1 cellular context compared by ENCODE assay signal in the genomic region with DNA sequence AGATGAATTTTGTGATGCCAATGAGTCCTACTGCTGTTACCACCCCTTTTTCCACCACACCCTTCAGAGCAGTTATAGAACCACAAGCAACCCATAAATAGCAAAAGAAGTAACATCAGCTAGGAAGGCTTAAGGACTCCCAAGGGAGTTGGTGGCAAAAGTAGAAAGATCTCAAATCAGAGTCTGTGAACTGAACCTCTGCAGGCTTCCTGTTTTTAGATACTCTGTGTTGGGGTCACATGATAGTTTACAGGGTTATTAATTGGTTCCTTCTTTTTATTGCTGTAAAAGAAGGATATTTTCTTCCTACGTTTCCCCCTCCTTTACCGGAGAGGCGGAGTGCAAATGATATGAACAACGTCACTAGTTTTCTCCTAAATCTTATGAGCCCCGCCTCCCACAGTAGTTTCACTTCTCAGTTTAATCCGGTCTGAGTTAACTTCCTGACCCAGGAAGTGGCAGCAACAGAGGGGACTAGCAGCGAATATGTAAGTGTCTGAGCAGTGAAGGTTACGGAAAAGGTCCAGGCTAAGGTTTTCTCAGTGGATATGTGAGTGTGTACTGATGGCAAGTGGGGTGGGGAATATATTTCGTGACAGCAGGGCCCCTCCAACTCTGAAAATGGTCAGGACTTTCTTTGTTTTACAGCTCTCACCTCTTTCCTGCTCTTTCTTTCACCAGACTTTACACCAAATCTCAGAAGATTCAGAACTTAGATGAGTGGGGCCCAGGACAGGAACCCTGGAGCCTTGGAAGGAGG.
TF ChIP-seq lines count a peak whose summit lies in the region.

TRIM38 (plus strand) TSS at position 435 of the 760 bp plus-strand sequence. CDS start 3,721 bp downstream, outside the sequence.

TF ChIP-seq in GM12878, 131 proteins besides CTCF, POLR2A, EP300 and RAD21 (continued from another document and continues in another):
- TF ChIP-seq ZBTB11 (CRISPR knock-in tag; IDR thresholded peaks at IDR 0.05) (no peak), MXI1 (IDR thresholded peaks at IDR 0.05; ENCODE audit: low read depth, low read length) (no peak; the same call in 1 of the 2 replicates), KDM1A (IDR thresholded peaks at IDR 0.05; ENCODE audit: borderline replicate concordance) (no peak), TAF1 (IDR thresholded peaks at IDR 0.05; ENCODE audit: borderline replicate concordance, low read depth, low read length) (peak; percentile 95), CHD2 (IDR thresholded peaks at IDR 0.05; ENCODE audit: borderline replicate concordance, low read depth, low read length) (no peak), ZNF274 (IDR thresholded peaks at IDR 0.05; ENCODE audit: insufficient read depth, insufficient read length) (no peak), CEBPB (IDR thresholded peaks at IDR 0.05; ENCODE audit: borderline replicate concordance in 1 of 2, low read depth in 2 of 2, low read length in 2 of 2) (no peak), CREB1 (IDR thresholded peaks at IDR 0.05; ENCODE audit: low read depth) (peak; percentile 66), ATF7 (IDR thresholded peaks at IDR 0.05; ENCODE audit: low read depth) (peak; percentile 88), SPI1 (IDR thresholded peaks at IDR 0.05; ENCODE audit: borderline replicate concordance, insufficient read depth, low read depth, low read length) (peak; percentile 93), RUNX3 (IDR thresholded peaks at IDR 0.05; ENCODE audit: low read length) (peak; percentile 86), CHD1 (IDR thresholded peaks at IDR 0.05; ENCODE audit: low read depth, low read length) (0 out of 2 replicates have a peak, but pooled peaks have one; percentile 48), TARDBP (IDR thresholded peaks at IDR 0.05; ENCODE audit: borderline replicate concordance) (no peak), HCFC1 (IDR thresholded peaks at IDR 0.05; ENCODE audit: low read length) (no peak), SKIL (IDR thresholded peaks at IDR 0.05; ENCODE audit: low read depth, poor library complexity, severe bottlenecking) (peak; percentile 70), SIX5 (IDR thresholded peaks at IDR 0.05; ENCODE audit: low read depth, low read length, severe bottlenecking) (no peak), HDAC2 (IDR thresholded peaks at IDR 0.05) (no peak), ZSCAN29 (IDR thresholded peaks at IDR 0.05) (no peak), TCF7 (IDR thresholded peaks at IDR 0.05; ENCODE audit: borderline replicate concordance) (no peak), SRF (IDR thresholded peaks at IDR 0.05; ENCODE audit: low read depth in 2 of 2, low read length in 2 of 2) (no peak), RELA (IDR thresholded peaks at IDR 0.05; ENCODE audit: borderline replicate concordance, partially characterized antibody) (no peak), NR2F1 (conservative IDR thresholded peaks at IDR 0.05) (peak; percentile 79), LARP7 (IDR thresholded peaks at IDR 0.05) (no peak), DPF2 (IDR thresholded peaks at IDR 0.05) (peak; percentile 72), PKNOX1 (IDR thresholded peaks at IDR 0.05) (no peak), USF2 (IDR thresholded peaks at IDR 0.05; ENCODE audit: borderline replicate concordance, low read depth, low read length) (no peak; the same call in 1 of the 2 replicates), POLR2AphosphoS5 (IDR thresholded peaks at IDR 0.05; ENCODE audit: low read length) (peak; percentile 99), IRF4 (IDR thresholded peaks at IDR 0.05; ENCODE audit: low read depth, low read length) (peak; percentile 70; the same call in 1 of the 2 replicates), GATAD2B (conservative IDR thresholded peaks at IDR 0.05; ENCODE audit: low read depth) (no peak; the same call in none of the 2 replicates), TBL1XR1 (IDR thresholded peaks at IDR 0.05; ENCODE audit: low read depth, low read length) (0 out of 2 replicates have a peak, but pooled peaks have one; percentile 46), ZNF217 (IDR thresholded peaks at IDR 0.05) (0 out of 2 replicates have a peak, but pooled peaks have one; percentile 12), CBX3 (IDR thresholded peaks at IDR 0.05; ENCODE audit: borderline replicate concordance, low read depth) (no peak), SMAD5 (IDR thresholded peaks at IDR 0.05; ENCODE audit: low read depth) (peak; percentile 92), ZBED1 (IDR thresholded peaks at IDR 0.05; ENCODE audit: borderline replicate concordance) (peak; percentile 81; the same call in 1 of the 2 replicates), ZNF384 (IDR thresholded peaks at IDR 0.05; ENCODE audit: borderline replicate concordance, low read depth, low read length) (no peak), ZNF622 (IDR thresholded peaks at IDR 0.05) (no peak), MYC (IDR thresholded peaks at IDR 0.05; ENCODE audit: insufficient read depth, insufficient read length, insufficient replicate concordance, low read length, severe bottlenecking) (no peak), BMI1 (IDR thresholded peaks at IDR 0.05; ENCODE audit: borderline replicate concordance) (no peak), ATF2 (IDR thresholded peaks at IDR 0.05; ENCODE audit: low read length) (peak; percentile 71), ZNF24 (IDR thresholded peaks at IDR 0.05) (no peak), YY1 (IDR thresholded peaks at IDR 0.05; ENCODE audit: low read depth, low read length) (peak; percentile 56; the same call in 1 of the 2 replicates), FOS (IDR thresholded peaks at IDR 0.05; ENCODE audit: borderline replicate concordance, extremely low read depth, insufficient read length) (no peak), NBN (IDR thresholded peaks at IDR 0.05) (peak; percentile 84)
- TF ChIP-seq, protein P1, sequence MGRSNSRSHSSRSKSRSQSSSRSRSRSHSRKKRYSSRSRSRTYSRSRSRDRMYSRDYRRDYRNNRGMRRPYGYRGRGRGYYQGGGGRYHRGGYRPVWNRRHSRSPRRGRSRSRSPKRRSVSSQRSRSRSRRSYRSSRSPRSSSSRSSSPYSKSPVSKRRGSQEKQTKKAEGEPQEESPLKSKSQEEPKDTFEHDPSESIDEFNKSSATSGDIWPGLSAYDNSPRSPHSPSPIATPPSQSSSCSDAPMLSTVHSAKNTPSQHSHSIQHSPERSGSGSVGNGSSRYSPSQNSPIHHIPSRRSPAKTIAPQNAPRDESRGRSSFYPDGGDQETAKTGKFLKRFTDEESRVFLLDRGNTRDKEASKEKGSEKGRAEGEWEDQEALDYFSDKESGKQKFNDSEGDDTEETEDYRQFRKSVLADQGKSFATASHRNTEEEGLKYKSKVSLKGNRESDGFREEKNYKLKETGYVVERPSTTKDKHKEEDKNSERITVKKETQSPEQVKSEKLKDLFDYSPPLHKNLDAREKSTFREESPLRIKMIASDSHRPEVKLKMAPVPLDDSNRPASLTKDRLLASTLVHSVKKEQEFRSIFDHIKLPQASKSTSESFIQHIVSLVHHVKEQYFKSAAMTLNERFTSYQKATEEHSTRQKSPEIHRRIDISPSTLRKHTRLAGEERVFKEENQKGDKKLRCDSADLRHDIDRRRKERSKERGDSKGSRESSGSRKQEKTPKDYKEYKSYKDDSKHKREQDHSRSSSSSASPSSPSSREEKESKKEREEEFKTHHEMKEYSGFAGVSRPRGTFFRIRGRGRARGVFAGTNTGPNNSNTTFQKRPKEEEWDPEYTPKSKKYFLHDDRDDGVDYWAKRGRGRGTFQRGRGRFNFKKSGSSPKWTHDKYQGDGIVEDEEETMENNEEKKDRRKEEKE (IDR thresholded peaks at IDR 0.05): no peak
- TF ChIP-seq, protein P2, sequence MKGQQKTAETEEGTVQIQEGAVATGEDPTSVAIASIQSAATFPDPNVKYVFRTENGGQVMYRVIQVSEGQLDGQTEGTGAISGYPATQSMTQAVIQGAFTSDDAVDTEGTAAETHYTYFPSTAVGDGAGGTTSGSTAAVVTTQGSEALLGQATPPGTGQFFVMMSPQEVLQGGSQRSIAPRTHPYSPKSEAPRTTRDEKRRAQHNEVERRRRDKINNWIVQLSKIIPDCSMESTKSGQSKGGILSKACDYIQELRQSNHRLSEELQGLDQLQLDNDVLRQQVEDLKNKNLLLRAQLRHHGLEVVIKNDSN (IDR thresholded peaks at IDR 0.05; ENCODE audit: borderline replicate concordance, extremely low read length, insufficient read depth, low read depth, low read length): no peak
- TF ChIP-seq, protein P3, sequence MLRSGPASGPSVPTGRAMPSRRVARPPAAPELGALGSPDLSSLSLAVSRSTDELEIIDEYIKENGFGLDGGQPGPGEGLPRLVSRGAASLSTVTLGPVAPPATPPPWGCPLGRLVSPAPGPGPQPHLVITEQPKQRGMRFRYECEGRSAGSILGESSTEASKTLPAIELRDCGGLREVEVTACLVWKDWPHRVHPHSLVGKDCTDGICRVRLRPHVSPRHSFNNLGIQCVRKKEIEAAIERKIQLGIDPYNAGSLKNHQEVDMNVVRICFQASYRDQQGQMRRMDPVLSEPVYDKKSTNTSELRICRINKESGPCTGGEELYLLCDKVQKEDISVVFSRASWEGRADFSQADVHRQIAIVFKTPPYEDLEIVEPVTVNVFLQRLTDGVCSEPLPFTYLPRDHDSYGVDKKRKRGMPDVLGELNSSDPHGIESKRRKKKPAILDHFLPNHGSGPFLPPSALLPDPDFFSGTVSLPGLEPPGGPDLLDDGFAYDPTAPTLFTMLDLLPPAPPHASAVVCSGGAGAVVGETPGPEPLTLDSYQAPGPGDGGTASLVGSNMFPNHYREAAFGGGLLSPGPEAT (IDR thresholded peaks at IDR 0.05; ENCODE audit: low read depth): peak; percentile 82
- TF ChIP-seq, protein P4, sequence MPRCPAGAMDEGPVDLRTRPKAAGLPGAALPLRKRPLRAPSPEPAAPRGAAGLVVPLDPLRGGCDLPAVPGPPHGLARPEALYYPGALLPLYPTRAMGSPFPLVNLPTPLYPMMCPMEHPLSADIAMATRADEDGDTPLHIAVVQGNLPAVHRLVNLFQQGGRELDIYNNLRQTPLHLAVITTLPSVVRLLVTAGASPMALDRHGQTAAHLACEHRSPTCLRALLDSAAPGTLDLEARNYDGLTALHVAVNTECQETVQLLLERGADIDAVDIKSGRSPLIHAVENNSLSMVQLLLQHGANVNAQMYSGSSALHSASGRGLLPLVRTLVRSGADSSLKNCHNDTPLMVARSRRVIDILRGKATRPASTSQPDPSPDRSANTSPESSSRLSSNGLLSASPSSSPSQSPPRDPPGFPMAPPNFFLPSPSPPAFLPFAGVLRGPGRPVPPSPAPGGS (IDR thresholded peaks at IDR 0.05; ENCODE audit: borderline replicate concordance, insufficient read depth, low read depth, low read length, poor library complexity, severe bottlenecking): no peak
